Comparison of ENCODE assay signal across 16 cellular contexts in the genomic region with DNA sequence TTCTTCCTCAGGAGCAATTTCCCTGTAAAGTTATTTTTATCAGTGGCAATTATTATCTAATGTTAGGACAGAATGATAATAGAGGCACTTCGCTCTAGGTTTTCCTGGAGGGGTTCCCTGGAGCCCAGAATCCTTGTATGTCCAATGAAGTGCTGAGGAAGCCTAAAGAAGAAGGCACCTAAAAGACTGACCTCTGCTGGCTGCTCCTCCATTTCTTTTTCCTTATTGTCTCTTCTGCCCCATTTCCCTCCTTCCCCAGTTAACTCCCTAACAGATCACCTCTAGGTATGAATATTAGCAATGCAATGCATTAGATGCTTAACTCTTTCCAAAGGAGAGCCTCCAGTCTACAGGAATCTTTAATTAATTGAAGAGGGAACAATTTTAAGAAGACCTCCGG.
DNase-seq lines count a peak whose midpoint lies in the region; ATAC-seq and TF ChIP-seq lines count a peak whose summit lies in the region.
"Had no signal": no experiment of that assay in that cellular context is flagged by ENCODE, and none has a peak within 500 bp of the region (broad histone marks: within the 10 kb centered on the region; RNA-seq: fewer than 3 reads in every experiment).

No MANE protein-coding gene starts in this region.

- no peak for TF ChIP-seq CTCF in left lung (IDR thresholded peaks at IDR 0.05)

- CTCF ChIA-PET in activated CD8-positive, alpha-beta T cell treated with anti-CD3 and anti-CD28 coated beads, Interleukin-2, amount 10 ng/mL, durations not matched to agents 7 days and 5 days (lab: Charles Lee) = no interaction called here

- no peak overlapping the region for H3K9ac ChIP-seq in adipocyte (ENCODE audit: low read length)

- ATAC-seq in activated CD8-positive, alpha-beta T cell treated with anti-CD3 and anti-CD28 coated beads, Interleukin-2, amount 10 ng/mL, durations not matched to agents 7 days and 5 days = no peak
- ATAC-seq in left lung = no peak

- no peaks in the 10 kb centered on the region for H3K9me3 ChIP-seq in adipocyte (ENCODE audit: control insufficient read depth, low read length)
- H3K9me3 ChIP-seq in left lung = no peaks in the 10 kb centered on the region

- H3K27me3 Mint-ChIP-seq in activated CD8-positive, alpha-beta T cell treated with anti-CD3 and anti-CD28 coated beads, Interleukin-2, amount 10 ng/mL, durations not matched to agents 7 days and 5 days (ENCODE audit: low read depth) = no peaks in the 10 kb centered on the region
- H3K27me3 Mint-ChIP-seq: activated naive CD8-positive, alpha-beta T cell treated with anti-CD3 and anti-CD28 coated beads for 36 hours; dendritic cell treated with granulocyte-macrophage colony-stimulating factor and Interleukin-4, amounts not matched to agents 40 ng/mL and 50 ng/mL, for 4 days; stimulated activated naive CD8-positive, alpha-beta T cell treated with anti-CD3 and anti-CD28 coated beads, Interleukin-15, Interleukin-2, amounts not matched to agents 100 ng/mL and 50 ng/mL, for 24 hours had no signal

- no peaks in the 10 kb centered on the region for H3K36me3 ChIP-seq in adipocyte (ENCODE audit: control insufficient read depth, insufficient read depth, low read length, severe bottlenecking)
- H3K36me3 ChIP-seq in left lung = no peaks in the 10 kb centered on the region

- peak; percentile 17 for DNase-seq in AG20443 (ENCODE audit: low spot score)
- peak; percentile 27 for DNase-seq in HT-29 (ENCODE audit: low spot score)
- peak; percentile 5 for DNase-seq in adipocyte (ENCODE audit: low read depth)
- DNase-seq in iris pigment epithelial cell (ENCODE audit: low read depth) = peak; percentile 11
- no peak for DNase-seq in activated CD8-positive, alpha-beta T cell treated with anti-CD3 and anti-CD28 coated beads, Interleukin-2, amount 10 ng/mL, durations not matched to agents 7 days and 5 days
- DNase-seq in KBM-7 = no peak
- no peak for DNase-seq in left lung
- DNase-seq in stimulated activated naive CD4-positive, alpha-beta T cell treated with Interleukin-2 at 50 U/mL for 16 hours (lab: John Stamatoyannopoulos, UW) = no peak
- DNase-seq: activated naive CD8-positive, alpha-beta T cell treated with anti-CD3 and anti-CD28 coated beads for 36 hours; NCI-H2107; posterior cingulate gyrus; stimulated activated CD4-positive, alpha-beta T cell treated with anti-CD3 and anti-CD28 coated beads, Interleukin-2, amount 100 ng/mL, for 48 hours; T1000 had no signal

- intact Hi-C loops in left lung (cut with DNase I) = no loop called here

- POLR2A ChIA-PET in activated CD8-positive, alpha-beta T cell treated with anti-CD3 and anti-CD28 coated beads, Interleukin-2, amount 10 ng/mL, durations not matched to agents 7 days and 5 days (lab: Charles Lee) = no interaction called here

- no peaks in the 10 kb centered on the region for H3K4me1 ChIP-seq in adipocyte (ENCODE audit: control insufficient read depth, insufficient read depth, low read length)
- H3K4me1 ChIP-seq in left lung = no peaks in the 10 kb centered on the region

- no peaks in the 10 kb centered on the region for H3K4me1 Mint-ChIP-seq in activated CD8-positive, alpha-beta T cell treated with anti-CD3 and anti-CD28 coated beads, Interleukin-2, amount 10 ng/mL, durations not matched to agents 7 days and 5 days (ENCODE audit: low read depth)
- H3K4me1 Mint-ChIP-seq: activated naive CD8-positive, alpha-beta T cell treated with anti-CD3 and anti-CD28 coated beads for 36 hours had no signal

- in situ Hi-C loops in KBM-7 (cut with MboI; ENCODE audit: low pct_unique_long_range_greater_than_20kb, low sequenced_read_pairs) = no loop called here

- H3K27ac ChIP-seq in left lung = no peak overlapping the region

- H3K36me3 Mint-ChIP-seq in activated CD8-positive, alpha-beta T cell treated with anti-CD3 and anti-CD28 coated beads, Interleukin-2, amount 10 ng/mL, durations not matched to agents 7 days and 5 days (ENCODE audit: low read depth) = no peaks in the 10 kb centered on the region
- H3K36me3 Mint-ChIP-seq: activated naive CD8-positive, alpha-beta T cell treated with anti-CD3 and anti-CD28 coated beads for 36 hours had no signal

- no peak overlapping the region for H3K4me3 Mint-ChIP-seq in activated CD8-positive, alpha-beta T cell treated with anti-CD3 and anti-CD28 coated beads, Interleukin-2, amount 10 ng/mL, durations not matched to agents 7 days and 5 days
- H3K4me3 Mint-ChIP-seq: activated naive CD8-positive, alpha-beta T cell treated with anti-CD3 and anti-CD28 coated beads for 36 hours; dendritic cell treated with granulocyte-macrophage colony-stimulating factor and Interleukin-4, amounts not matched to agents 40 ng/mL and 50 ng/mL, for 4 days; stimulated activated naive CD8-positive, alpha-beta T cell treated with anti-CD3 and anti-CD28 coated beads, Interleukin-15, Interleukin-2, amounts not matched to agents 100 ng/mL and 50 ng/mL, for 24 hours had no signal

- H3K9me3 Mint-ChIP-seq in activated CD8-positive, alpha-beta T cell treated with anti-CD3 and anti-CD28 coated beads, Interleukin-2, amount 10 ng/mL, durations not matched to agents 7 days and 5 days (ENCODE audit: insufficient read depth) = no peaks in the 10 kb centered on the region
- H3K9me3 Mint-ChIP-seq: activated naive CD8-positive, alpha-beta T cell treated with anti-CD3 and anti-CD28 coated beads for 36 hours; dendritic cell treated with granulocyte-macrophage colony-stimulating factor and Interleukin-4, amounts not matched to agents 40 ng/mL and 50 ng/mL, for 4 days; stimulated activated naive CD8-positive, alpha-beta T cell treated with anti-CD3 and anti-CD28 coated beads, Interleukin-15, Interleukin-2, amounts not matched to agents 100 ng/mL and 50 ng/mL, for 24 hours had no signal

- no peak overlapping the region for H3K4me3 ChIP-seq in adipocyte (ENCODE audit: low read length)
- H3K4me3 ChIP-seq in left lung = no peak overlapping the region
- H3K4me3 ChIP-seq: lung had no signal

- H3K27me3 ChIP-seq in adipocyte (replicated peaks; ENCODE audit: control insufficient read depth, insufficient read depth, low read length) (no peaks in the 10 kb centered on the region), left lung (no peaks in the 10 kb centered on the region)

- H3K27ac Mint-ChIP-seq in activated CD8-positive, alpha-beta T cell treated with anti-CD3 and anti-CD28 coated beads, Interleukin-2, amount 10 ng/mL, durations not matched to agents 7 days and 5 days = no peak overlapping the region
- H3K27ac Mint-ChIP-seq: activated naive CD8-positive, alpha-beta T cell treated with anti-CD3 and anti-CD28 coated beads for 36 hours; dendritic cell treated with granulocyte-macrophage colony-stimulating factor and Interleukin-4, amounts not matched to agents 40 ng/mL and 50 ng/mL, for 4 days; stimulated activated naive CD8-positive, alpha-beta T cell treated with anti-CD3 and anti-CD28 coated beads, Interleukin-15, Interleukin-2, amounts not matched to agents 100 ng/mL and 50 ng/mL, for 24 hours had no signal

Comparison
In these comparisons a context has a peak if more than half of its experiments do, and no peak if none do; other contexts are left out.
1. DNase-seq: peak in AG20443 (single experiment), HT-29 (single experiment), adipocyte (single experiment) and iris pigment epithelial cell (single experiment); none in activated CD8-positive, alpha-beta T cell treated with anti-CD3 and anti-CD28 coated beads, Interleukin-2, amount 10 ng/mL, durations not matched to agents 7 days and 5 days (single experiment), KBM-7 (single experiment), left lung (0 of 2) and stimulated activated naive CD4-positive, alpha-beta T cell treated with Interleukin-2 at 50 U/mL for 16 hours (single experiment).